Comparison of ENCODE assay signal across 22 cellular contexts in genomic region chr6:166045173-166045957, GRCh38.
"Had no signal": no experiment of that assay in that cellular context is flagged by ENCODE, and none has a peak within 500 bp of the region (broad histone marks: within the 10 kb centered on the region; RNA-seq: fewer than 3 reads in every experiment).

No MANE protein-coding gene starts in this region.

- H3K27ac Mint-ChIP-seq: activated CD8-positive, alpha-beta T cell treated with anti-CD3 and anti-CD28 coated beads, Interleukin-2, amount 10 ng/mL, durations not matched to agents 7 days and 5 days; activated naive CD4-positive, alpha-beta T cell treated with anti-CD3 and anti-CD28 coated beads, Interleukin-2, amount 50 U/mL, for 24 hours; memory B cell; naive thymus-derived CD8-positive, alpha-beta T cell; T-helper 17 cell had no signal

- DNase-seq: activated CD4-positive, alpha-beta T cell treated with anti-CD3 and anti-CD28 coated beads for 4 hours; activated CD8-positive, alpha-beta memory T cell treated with anti-CD3 and anti-CD28 coated beads, Interleukin-2, amount 50 U/mL, for 4 hours; activated CD8-positive, alpha-beta T cell treated with anti-CD3 and anti-CD28 coated beads, Interleukin-2, amount 10 ng/mL, durations not matched to agents 7 days and 5 days; activated effector memory CD4-positive, alpha-beta T cell treated with anti-CD3 and anti-CD28 coated beads, Interleukin-2, amount 50 U/mL, for 16 hours; activated T-cell treated with anti-CD3 and anti-CD28 coated beads, Interleukin-2, amount 50 U/mL, for 48 hours; adrenal gland; caudate nucleus; cortex of kidney; effector CD4-positive, alpha-beta T cell; islet precursor cell; left ventricle myocardium inferior; naive thymus-derived CD8-positive, alpha-beta T cell; posterior cingulate gyrus; retina; stimulated activated CD4-positive, alpha-beta T cell treated with anti-CD3 and anti-CD28 coated beads, Interleukin-15, amount 100 ng/mL, for 24 hours; stimulated activated CD4-positive, alpha-beta T cell treated with anti-CD3 and anti-CD28 coated beads, Interleukin-4, amount 100 ng/mL, for 24 hours; stimulated activated naive CD8-positive, alpha-beta T cell treated with anti-CD3 and anti-CD28 coated beads, Interleukin-15, Interleukin-2, amounts not matched to agents 100 U/mL and 50 U/mL, for 24 hours; T-helper 17 cell; WERI-Rb-1 had no signal

- H3K4me1 ChIP-seq: adrenal gland, left ventricle myocardium inferior had no signal

- H3K36me3 Mint-ChIP-seq: activated naive CD4-positive, alpha-beta T cell treated with anti-CD3 and anti-CD28 coated beads, Interleukin-2, amount 50 U/mL, for 24 hours; memory B cell; naive thymus-derived CD8-positive, alpha-beta T cell had no signal

- H3K4me3 ChIP-seq: adrenal gland, gastroesophageal sphincter, left ventricle myocardium inferior had no signal

- H3K4me3 Mint-ChIP-seq: activated CD8-positive, alpha-beta T cell treated with anti-CD3 and anti-CD28 coated beads, Interleukin-2, amount 10 ng/mL, durations not matched to agents 7 days and 5 days; activated naive CD4-positive, alpha-beta T cell treated with anti-CD3 and anti-CD28 coated beads, Interleukin-2, amount 50 U/mL, for 24 hours; memory B cell; naive thymus-derived CD8-positive, alpha-beta T cell; T-helper 17 cell had no signal

- H3K36me3 ChIP-seq: adrenal gland, gastroesophageal sphincter, left ventricle myocardium inferior, WERI-Rb-1 had no signal

- H3K4me1 Mint-ChIP-seq: activated naive CD4-positive, alpha-beta T cell treated with anti-CD3 and anti-CD28 coated beads, Interleukin-2, amount 50 U/mL, for 24 hours; memory B cell; naive thymus-derived CD8-positive, alpha-beta T cell; T-helper 17 cell had no signal

- H3K9me3 Mint-ChIP-seq: activated naive CD4-positive, alpha-beta T cell treated with anti-CD3 and anti-CD28 coated beads, Interleukin-2, amount 50 U/mL, for 24 hours had no signal

- ATAC-seq: activated CD8-positive, alpha-beta T cell treated with anti-CD3 and anti-CD28 coated beads, Interleukin-2, amount 10 ng/mL, durations not matched to agents 7 days and 5 days; naive thymus-derived CD8-positive, alpha-beta T cell; stimulated activated naive CD8-positive, alpha-beta T cell treated with anti-CD3 and anti-CD28 coated beads, Interleukin-15, Interleukin-2, amounts not matched to agents 100 U/mL and 50 U/mL, for 24 hours; T-helper 17 cell had no signal

- H3K9me3 ChIP-seq: adrenal gland, gastroesophageal sphincter, left ventricle myocardium inferior had no signal

- H3K27ac ChIP-seq: adrenal gland, left ventricle myocardium inferior, WERI-Rb-1 had no signal

- H3K27me3 ChIP-seq: adrenal gland, gastroesophageal sphincter had no signal
